Comparison of ENCODE assay signal across 23 cellular contexts in genomic region chr22:48425091-48425506, GRCh38.
DNase-seq lines count a peak whose midpoint lies in the region; ATAC-seq and TF ChIP-seq lines count a peak whose summit lies in the region.
"Had no signal": no experiment of that assay in that cellular context is flagged by ENCODE, and none has a peak within 500 bp of the region (broad histone marks: within the 10 kb centered on the region; RNA-seq: fewer than 3 reads in every experiment).

No MANE protein-coding gene starts in this region.

- peak; percentile 59 for DNase-seq in activated effector memory CD4-positive, alpha-beta T cell treated with anti-CD3 and anti-CD28 coated beads, Interleukin-2, amount 50 U/mL, for 16 hours
- no peak for DNase-seq in activated effector memory CD4-positive, alpha-beta T cell treated with Interleukin-2 at 50 U/mL for 16 hours
- peak; percentile 45 for DNase-seq in coronary artery (ENCODE audit: low spot score)
- no peak for DNase-seq in neural crest cell (ENCODE audit: low read depth, low spot score)
- DNase-seq in upper lobe of right lung = peak; percentile 61
- no peak for DNase-seq in HCEC 1CT
- DNase-seq in AG20443 (ENCODE audit: low spot score) = no peak
- DNase-seq: CD8-positive, alpha-beta T cell; COR-L47; DMS 273 treated with DMSO at 0.1 percent for 48 hours; DMS53; DND-41; EL; GOT3 had no signal

- H3K9me3 Mint-ChIP-seq in neural crest cell = peaks cover 6% of the 10 kb centered on the region
- H3K9me3 Mint-ChIP-seq: CD8-positive, alpha-beta T cell had no signal

- H3K36me3 ChIP-seq in upper lobe of right lung = no peaks in the 10 kb centered on the region
- H3K36me3 ChIP-seq: BLaER1 treated with 17β-estradiol and CSF1 and Interleukin-3, amounts not matched to agents 10 nM and 100 nM; HAP-1 had no signal

- TF ChIP-seq CTCF in coronary artery (IDR thresholded peaks at IDR 0.05) = no peak
- TF ChIP-seq CTCF in neural crest cell (conservative IDR thresholded peaks at IDR 0.05) = no peak
- TF ChIP-seq CTCF in upper lobe of right lung (IDR thresholded peaks at IDR 0.05) = no peak

- H3K4me1 ChIP-seq in upper lobe of right lung = no peaks in the 10 kb centered on the region
- H3K4me1 ChIP-seq: HAP-1 had no signal

- peak overlapping the region; percentile 57 for H3K27ac Mint-ChIP-seq in neural crest cell (ENCODE audit: unreplicated experiment)
- H3K27ac Mint-ChIP-seq: B cell; CD8-positive, alpha-beta T cell had no signal

- no peak overlapping the region for H3K4me3 Mint-ChIP-seq in neural crest cell
- H3K4me3 Mint-ChIP-seq: B cell; CD8-positive, alpha-beta T cell; IgD-negative memory B cell had no signal

- H3K4me3 ChIP-seq in coronary artery = no peak overlapping the region
- no peak overlapping the region for H3K4me3 ChIP-seq in upper lobe of right lung
- H3K4me3 ChIP-seq: A549; BLaER1 treated with 17β-estradiol and CSF1 and Interleukin-3, amounts not matched to agents 10 nM and 100 nM; GM12878; HAP-1 had no signal

- H3K27me3 ChIP-seq in upper lobe of right lung = no peaks in the 10 kb centered on the region
- H3K27me3 ChIP-seq: BLaER1 treated with 17β-estradiol and CSF1 and Interleukin-3, amounts not matched to agents 10 nM and 100 nM had no signal

- no peaks in the 10 kb centered on the region for H3K36me3 Mint-ChIP-seq in neural crest cell (ENCODE audit: low read depth)
- H3K36me3 Mint-ChIP-seq: CD8-positive, alpha-beta T cell; IgD-negative memory B cell had no signal

- intact Hi-C loops in upper lobe of right lung (cut with DNase I) = no loop called here

- peak; percentile 5 for ATAC-seq in upper lobe of right lung
- ATAC-seq in HG03045 (IDR thresholded peaks at IDR 0.05; ENCODE audit: unreplicated experiment) = no peak
- ATAC-seq: A549; CD8-positive, alpha-beta T cell; GM12878 had no signal

- H3K27me3 Mint-ChIP-seq in neural crest cell (ENCODE audit: low read depth) = peaks cover 3% of the 10 kb centered on the region

- no peaks in the 10 kb centered on the region for H3K4me1 Mint-ChIP-seq in neural crest cell
- H3K4me1 Mint-ChIP-seq: B cell, IgD-negative memory B cell had no signal

- H3K27ac ChIP-seq in coronary artery (no peak overlapping the region), upper lobe of right lung (no peak overlapping the region)
- H3K27ac ChIP-seq: 22Rv1; BLaER1 treated with 17β-estradiol and CSF1 and Interleukin-3, amounts not matched to agents 10 nM and 100 nM; HL-60 had no signal

- H3K9me3 ChIP-seq in upper lobe of right lung = no peaks in the 10 kb centered on the region
- H3K9me3 ChIP-seq: A549; BLaER1 treated with 17β-estradiol and CSF1 and Interleukin-3, amounts not matched to agents 10 nM and 100 nM; HAP-1 had no signal

Comparison
In these comparisons a context has a peak if more than half of its experiments do, and no peak if none do; other contexts are left out.
1. DNase-seq: peak in activated effector memory CD4-positive, alpha-beta T cell treated with anti-CD3 and anti-CD28 coated beads, Interleukin-2, amount 50 U/mL, for 16 hours (single experiment), coronary artery (single experiment) and upper lobe of right lung (single experiment); none in activated effector memory CD4-positive, alpha-beta T cell treated with Interleukin-2 at 50 U/mL for 16 hours (single experiment), neural crest cell (single experiment), HCEC 1CT (single experiment) and AG20443 (single experiment).